Comparison of ENCODE assay signal across 18 cellular contexts in genomic region chr7:39228946-39229345, GRCh38.
DNase-seq lines count a peak whose midpoint lies in the region.
"Had no signal": no experiment of that assay in that cellular context is flagged by ENCODE, and none has a peak within 500 bp of the region (broad histone marks: within the 10 kb centered on the region; RNA-seq: fewer than 3 reads in every experiment).

No MANE protein-coding gene starts in this region.

- H3K36me3 Mint-ChIP-seq in CD8-positive, alpha-beta memory T cell = no peaks in the 10 kb centered on the region

- H3K9me3 ChIP-seq in CD8-positive, alpha-beta memory T cell (ENCODE audit: low read length) = no peaks in the 10 kb centered on the region
- H3K9me3 ChIP-seq: adrenal gland had no signal

- no peak overlapping the region for H3K4me3 ChIP-seq in CD8-positive, alpha-beta memory T cell (ENCODE audit: low read length)
- H3K4me3 ChIP-seq: adrenal gland, SK-N-MC had no signal

- DNase-seq in DMS79 treated with DMSO at 0.1 percent for 48 hours (lab: John Stamatoyannopoulos, UW) = peak; percentile 98
- DNase-seq in LHCN-M2 (ENCODE audit: low read depth) = peak; percentile 30
- DNase-seq in SHP77 treated with DMSO at 0.1 percent for 48 hours (lab: John Stamatoyannopoulos, UW) = peak; percentile 3
- DNase-seq in kidney tubule cell (ENCODE audit: low spot score) = peak; percentile 20
- no peak for DNase-seq in OCI-M1 (lab: John Stamatoyannopoulos, UW)
- no peak for DNase-seq in LoVo (ENCODE audit: low spot score)
- DNase-seq in CD8-positive, alpha-beta memory T cell = no peak
- no peak for DNase-seq in stimulated activated CD4-positive, alpha-beta T cell treated with anti-CD3 and anti-CD28 coated beads, Interleukin-2, amount 100 ng/mL, for 24 hours
- DNase-seq: activated T-cell treated with anti-CD3 and anti-CD28 coated beads, Interleukin-2, amount 50 U/mL, for 1 hour; adrenal gland; cortex of kidney; Karpas-422; NCI-H524 treated with DMSO at 0.1 percent for 48 hours; retina; stimulated activated CD4-positive, alpha-beta T cell treated with anti-CD3 and anti-CD28 coated beads, Interleukin-4, amount 100 ng/mL, for 24 hours; stimulated activated naive CD8-positive, alpha-beta T cell treated with anti-CD3 and anti-CD28 coated beads, Interleukin-15, Interleukin-2, amounts not matched to agents 100 U/mL and 50 U/mL, for 24 hours had no signal

- POLR2A ChIA-PET in CD8-positive, alpha-beta memory T cell (lab: Charles Lee) = no interaction called here

- H3K36me3 ChIP-seq in CD8-positive, alpha-beta memory T cell (ENCODE audit: insufficient read depth, low read length) = no peaks in the 10 kb centered on the region
- H3K36me3 ChIP-seq: adrenal gland had no signal

- H3K4me1 ChIP-seq in CD8-positive, alpha-beta memory T cell (ENCODE audit: insufficient read depth, low read length) = no peaks in the 10 kb centered on the region
- H3K4me1 ChIP-seq: adrenal gland had no signal

- no peak overlapping the region for H3K4me3 Mint-ChIP-seq in CD8-positive, alpha-beta memory T cell

- CTCF ChIA-PET in CD8-positive, alpha-beta memory T cell (lab: Charles Lee) = no interaction called here

- H3K4me1 Mint-ChIP-seq in CD8-positive, alpha-beta memory T cell = no peaks in the 10 kb centered on the region

- H3K27me3 Mint-ChIP-seq in CD8-positive, alpha-beta memory T cell = peaks cover 3 to 6% of the 10 kb centered on the region in 2 donors

- H3K27ac Mint-ChIP-seq in CD8-positive, alpha-beta memory T cell = no peak overlapping the region

- no peak overlapping the region for H3K27ac ChIP-seq in CD8-positive, alpha-beta memory T cell (ENCODE audit: low read depth, low read length)
- H3K27ac ChIP-seq: adrenal gland, C4-2B, SK-N-MC had no signal

- H3K9me3 Mint-ChIP-seq in CD8-positive, alpha-beta memory T cell = no peaks in the 10 kb centered on the region

- H3K27me3 ChIP-seq in CD8-positive, alpha-beta memory T cell (ENCODE audit: insufficient read depth, low read length, poor library complexity, severe bottlenecking) = no peaks in the 10 kb centered on the region
- H3K27me3 ChIP-seq: adrenal gland had no signal

Comparison
In these comparisons a context has a peak if more than half of its experiments do, and no peak if none do; other contexts are left out.
1. DNase-seq: peak in DMS79 treated with DMSO at 0.1 percent for 48 hours (single experiment), LHCN-M2 (single experiment), SHP77 treated with DMSO at 0.1 percent for 48 hours (single experiment) and kidney tubule cell (single experiment); none in OCI-M1 (single experiment), LoVo (single experiment), CD8-positive, alpha-beta memory T cell (0 of 5) and stimulated activated CD4-positive, alpha-beta T cell treated with anti-CD3 and anti-CD28 coated beads, Interleukin-2, amount 100 ng/mL, for 24 hours (0 of 2).